8 cellular contexts compared by ENCODE assay signal in genomic region chr19:3368848-3369336, GRCh38. TPM values are rescaled to one million over a fixed set of nuclear protein-coding genes. Genes with fewer than 3 reads are reported as not detected.
DNase-seq lines count a peak whose midpoint lies in the region; ATAC-seq, FAIRE-seq and TF ChIP-seq lines count a peak whose summit lies in the region.

No MANE protein-coding gene starts in this region.

- peaks cover 29% of the 10 kb centered on the region for H3K27me3 Mint-ChIP-seq in T-helper 2 cell treated with Interferon-gamma antibody and Interleukin-4, amounts not matched to agents 5 μg/mL and 100 μg/mL, for 36 hours (ENCODE audit: low read depth)

- H3K4me3 Mint-ChIP-seq in T-helper 2 cell treated with Interferon-gamma antibody and Interleukin-4, amounts not matched to agents 5 μg/mL and 100 μg/mL, for 36 hours = peak overlapping the region; percentile 13

- H3K4me1 Mint-ChIP-seq in T-helper 2 cell treated with Interferon-gamma antibody and Interleukin-4, amounts not matched to agents 5 μg/mL and 100 μg/mL, for 36 hours (ENCODE audit: low read depth) = peaks cover 11% of the 10 kb centered on the region

- ATAC-seq in GM21529 (IDR thresholded peaks at IDR 0.05; ENCODE audit: unreplicated experiment) = no peak

- H3K9me3 Mint-ChIP-seq in T-helper 2 cell treated with Interferon-gamma antibody and Interleukin-4, amounts not matched to agents 5 μg/mL and 100 μg/mL, for 36 hours = no peaks in the 10 kb centered on the region

- peak overlapping the region; percentile 99 for H3K4me2 ChIP-seq in skeletal muscle satellite cell (ENCODE audit: low read length)

- no peak overlapping the region for H3K27ac ChIP-seq in WERI-Rb-1

- peak overlapping the region; percentile 76 for H3K9ac ChIP-seq in skeletal muscle satellite cell (ENCODE audit: low read depth, low read length)

- no peak overlapping the region for H3K27ac Mint-ChIP-seq in T-helper 2 cell treated with Interferon-gamma antibody and Interleukin-4, amounts not matched to agents 5 μg/mL and 100 μg/mL, for 36 hours

- no peak for FAIRE-seq in D721Med (lab: Jason Lieb, UNC)

- peak overlapping the region; percentile 75 for H3K4me3 ChIP-seq in GM12864 (ENCODE audit: low read depth, low read length)
- H3K4me3 ChIP-seq in fibroblast of pulmonary artery (replicated peaks; ENCODE audit: low read depth, low read length) = peak overlapping the region; percentile 81
- H3K4me3 ChIP-seq in skeletal muscle satellite cell (ENCODE audit: low read length) = peak overlapping the region; percentile 77
- H3K4me3 ChIP-seq in WERI-Rb-1 (ENCODE audit: low read depth, low read length) = no peak overlapping the region

- H3K36me3 ChIP-seq in skeletal muscle satellite cell (ENCODE audit: insufficient read depth, low read length) (no peaks in the 10 kb centered on the region), WERI-Rb-1 (peaks cover 3% of the 10 kb centered on the region; the same call in 1 of the 2 replicates)

- H3K4me1 ChIP-seq in skeletal muscle satellite cell (ENCODE audit: control insufficient read depth, insufficient read depth, low read length) = peaks cover 44% of the 10 kb centered on the region

- no peaks in the 10 kb centered on the region for H3K36me3 Mint-ChIP-seq in T-helper 2 cell treated with Interferon-gamma antibody and Interleukin-4, amounts not matched to agents 5 μg/mL and 100 μg/mL, for 36 hours (ENCODE audit: low read depth)

- TF ChIP-seq CTCF in GM12864 (IDR thresholded peaks at IDR 0.05; ENCODE audit: low read depth, low read length, missing control alignments) (no peak), fibroblast of pulmonary artery (IDR thresholded peaks at IDR 0.05; ENCODE audit: low read length, missing control alignments) (no peak), D721Med (IDR thresholded peaks at IDR 0.05; ENCODE audit: insufficient read depth, missing control alignments) (no peak), WERI-Rb-1 (IDR thresholded peaks at IDR 0.05; ENCODE audit: low read depth, low read length) (no peak)

- H3K27me3 ChIP-seq in skeletal muscle satellite cell (ENCODE audit: control insufficient read depth, insufficient read depth, low read length) = no peaks in the 10 kb centered on the region
- H3K27me3 ChIP-seq in WERI-Rb-1 (ENCODE audit: insufficient read depth, low read depth, severe bottlenecking) = no peaks in the 10 kb centered on the region

- no peaks in the 10 kb centered on the region for H3K9me3 ChIP-seq in skeletal muscle satellite cell (replicated peaks; ENCODE audit: low read length)
- H3K9me3 ChIP-seq in WERI-Rb-1 (ENCODE audit: severe bottlenecking) = no peaks in the 10 kb centered on the region

- DNase-seq in GM12864 (ENCODE audit: low read depth) (no peak), fibroblast of pulmonary artery (ENCODE audit: low read depth) (peak; percentile 58), D721Med (ENCODE audit: insufficient read length, low spot score) (no peak), NCI-H1417 treated with DMSO at 0.1 percent for 48 hours (lab: John Stamatoyannopoulos, UW) (no peak), WERI-Rb-1 (no peak)
- DNase-seq in T-helper 2 cell treated with Interferon-gamma antibody and Interleukin-4, amounts not matched to agents 5 μg/mL and 100 μg/mL, for 36 hours (ENCODE audit: low spot score) = no peak

RNA-seq across cellular contexts. Expression of gene NFIC, which starts 2.5 kb away (rescaled TPM):
- total RNA-seq in skeletal muscle satellite cell (2012; rRNA removed) = 72.1 and 73.3 TPM in 2 replicates
